9 cellular contexts compared by ENCODE assay signal in the genomic region with DNA sequence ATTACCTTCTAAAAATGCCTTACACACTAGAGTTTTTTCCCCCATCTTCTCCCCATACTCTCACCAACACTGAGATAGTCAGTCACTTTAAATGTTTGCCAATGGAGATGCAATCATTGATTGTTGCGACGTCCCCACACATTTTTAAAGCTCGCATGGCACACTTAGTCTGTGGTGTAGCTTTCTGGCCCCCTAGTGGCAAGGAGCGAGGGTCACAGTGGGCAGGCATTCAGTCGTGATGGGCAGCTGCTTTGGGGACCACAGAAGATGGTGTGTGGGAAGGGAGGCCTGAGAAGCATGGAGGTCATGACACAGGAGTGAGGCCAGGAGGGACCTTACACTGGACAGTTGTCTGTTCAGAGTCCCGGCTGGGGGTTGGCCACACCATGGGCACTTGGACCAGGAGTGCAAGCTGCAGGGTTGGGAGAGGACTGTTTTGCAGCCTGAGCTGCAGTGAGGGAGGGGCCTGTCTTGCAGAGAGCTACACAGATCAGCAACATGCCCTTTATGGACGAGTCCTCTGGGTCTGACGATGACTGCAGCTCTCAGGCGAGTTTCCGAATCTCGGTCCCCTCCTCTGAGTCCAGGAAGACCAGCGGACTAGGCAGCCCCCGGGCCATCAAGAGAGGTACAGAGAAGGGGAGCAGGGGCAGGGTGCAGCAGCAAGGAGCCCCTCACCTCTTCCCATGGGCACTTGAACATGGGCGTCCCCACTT. TPM values are rescaled to one million over a fixed set of nuclear protein-coding genes. Genes with fewer than 3 reads are reported as not detected.
DNase-seq lines count a peak whose midpoint lies in the region; ATAC-seq, FAIRE-seq and TF ChIP-seq lines count a peak whose summit lies in the region.
"Had no signal": no experiment of that assay in that cellular context is flagged by ENCODE, and none has a peak within 500 bp of the region (broad histone marks: within the 10 kb centered on the region; RNA-seq: fewer than 3 reads in every experiment).

No MANE protein-coding gene starts in this region.

- FAIRE-seq in bronchial epithelial cell (lab: Jason Lieb, UNC) = peak; percentile 95

- H3K4me1 Mint-ChIP-seq in Caco-2 (ENCODE audit: low read depth, unreplicated experiment) = peaks cover 13% of the 10 kb centered on the region
- peaks cover 3% of the 10 kb centered on the region for H3K4me1 Mint-ChIP-seq in activated B cell treated with CpG ODN at 0.5 μM for 24 hours

- CTCF ChIA-PET in Caco-2 (lab: Charles Lee) (interaction anchor here (0.6 to 4.4 kb wide), 21 partner anchors 9 to 1212 kb away, joined by 3 to 110 read pairs (median 6); a partner anchor contains a TSS), activated B cell treated with CpG ODN at 0.5 μM for 24 hours (lab: Charles Lee) (interaction anchor here (0.7 to 9.1 kb wide), 47 partner anchors 9 to 329 kb away, joined by 3 to 339 read pairs (median 4); a partner anchor contains a TSS)

- H3K9me3 Mint-ChIP-seq in Caco-2 (ENCODE audit: unreplicated experiment) (no peaks in the 10 kb centered on the region), activated B cell treated with CpG ODN at 0.5 μM for 24 hours (no peaks in the 10 kb centered on the region)
- H3K9me3 Mint-ChIP-seq: T-helper 1 cell treated with Interleukin-12 subunit alpha and Interleukin-12 subunit beta and Interleukin-4 antibody, amounts not matched to agents 30 μg/mL and 1 μg/mL, for 36 hours had no signal

- no peaks in the 10 kb centered on the region for H3K9me3 ChIP-seq in Caco-2

- BruUV-seq in Caco-2 (replicated peaks; lab: Mats Ljungman, UMichigan) = no TSS peak

- H3K36me3 Mint-ChIP-seq in Caco-2 (ENCODE audit: insufficient read depth, unreplicated experiment) (peaks cover 19% of the 10 kb centered on the region), activated B cell treated with CpG ODN at 0.5 μM for 24 hours (ENCODE audit: low read depth) (no peaks in the 10 kb centered on the region)

- intact Hi-C loops in Caco-2 (cut with micrococcal nuclease; ENCODE audit: unreplicated experiment) = loop anchor here (1.0 kb wide), 2 partner anchors 45 to 144 kb away; no protein-coding TSS in a partner anchor
- intact Hi-C loops in activated B cell treated with CpG ODN at 0.5 μM for 24 hours (cut with micrococcal nuclease) = loop anchor here (1.0 to 10.0 kb wide), 4 partner anchors 45 to 1217 kb away; no protein-coding TSS in a partner anchor

- H3K27me3 Mint-ChIP-seq in Caco-2 (ENCODE audit: insufficient read depth, unreplicated experiment) (no peaks in the 10 kb centered on the region), activated B cell treated with CpG ODN at 0.5 μM for 24 hours (peaks cover 8% of the 10 kb centered on the region)

- H3K27me3 ChIP-seq in Caco-2 (replicated peaks; ENCODE audit: control insufficient read depth, insufficient read depth, low read length) = no peaks in the 10 kb centered on the region
- no peaks in the 10 kb centered on the region for H3K27me3 ChIP-seq in bronchial epithelial cell (ENCODE audit: control insufficient read depth, insufficient read depth, low read length)

- H3K27ac Mint-ChIP-seq in Caco-2 (ENCODE audit: unreplicated experiment) (no peak overlapping the region), activated B cell treated with CpG ODN at 0.5 μM for 24 hours (no peak overlapping the region)
- H3K27ac Mint-ChIP-seq: T-helper 1 cell treated with Interleukin-12 subunit alpha and Interleukin-12 subunit beta and Interleukin-4 antibody, amounts not matched to agents 30 μg/mL and 1 μg/mL, for 36 hours had no signal

- 0 out of 2 replicates have a peak, but pooled peaks cover 4% of the 10 kb centered on the region for H3K4me1 ChIP-seq in Caco-2

- POLR2A ChIA-PET in Caco-2 (lab: Charles Lee) (interaction anchor here (1.0 to 1.2 kb wide), 3 partner anchors 30 to 212 kb away, joined by 3 to 5 read pairs (median 4); a partner anchor contains a TSS), activated B cell treated with CpG ODN at 0.5 μM for 24 hours (lab: Charles Lee) (interaction anchor here (0.6 to 1.9 kb wide), 7 partner anchors 29 to 212 kb away, joined by 3 to 9 read pairs (median 4); a partner anchor contains a TSS)

- TF ChIP-seq CTCF in Caco-2 (IDR thresholded peaks at IDR 0.05; ENCODE audit: insufficient read depth in 1 of 2, low read depth in 1 of 2, low read length in 1 of 2, severe bottlenecking in 1 of 2, unreplicated experiment in 1 of 2) (peak; percentile 84 to 88), activated B cell treated with CpG ODN at 0.5 μM for 24 hours (IDR thresholded peaks at IDR 0.05) (no peak), bronchial epithelial cell (IDR thresholded peaks at IDR 0.05; ENCODE audit: insufficient read depth, low read length, severe bottlenecking) (peak; percentile 88)

- ATAC-seq in GM21825 (IDR thresholded peaks at IDR 0.05; ENCODE audit: unreplicated experiment) = peak; percentile 54
- peak; percentile 86 for ATAC-seq in activated B cell treated with CpG ODN at 0.5 μM for 24 hours (ENCODE audit: low read depth)
- no peak for ATAC-seq in HG03045 (IDR thresholded peaks at IDR 0.05; ENCODE audit: unreplicated experiment)

- H3K36me3 ChIP-seq in Caco-2 (ENCODE audit: control insufficient read depth, insufficient read depth, low read length) = peaks cover 4% of the 10 kb centered on the region; the same call in 1 of the 2 replicates
- no peaks in the 10 kb centered on the region for H3K36me3 ChIP-seq in bronchial epithelial cell (ENCODE audit: control insufficient read depth, insufficient read depth, low read length)

- DNase-seq in Caco-2 (peak; percentile 68 to 77), NCI-H2107 (lab: John Stamatoyannopoulos, UW) (peak; percentile 73), activated B cell treated with CpG ODN at 0.5 μM for 24 hours (peak; percentile 55), bronchial epithelial cell (ENCODE audit: low read depth) (peak; percentile 38), kidney glomerular epithelial cell (lab: John Stamatoyannopoulos, UW) (peak; percentile 23)
- DNase-seq in stimulated activated CD4-positive, alpha-beta T cell treated with anti-CD3 and anti-CD28 coated beads, Interleukin-2, amount 100 ng/mL, for 4 hours (ENCODE audit: low read depth) = peak; percentile 47

- H3K4me3 Mint-ChIP-seq in Caco-2 (ENCODE audit: unreplicated experiment) (no peak overlapping the region), activated B cell treated with CpG ODN at 0.5 μM for 24 hours (no peak overlapping the region)
- H3K4me3 Mint-ChIP-seq: T-helper 1 cell treated with Interleukin-12 subunit alpha and Interleukin-12 subunit beta and Interleukin-4 antibody, amounts not matched to agents 30 μg/mL and 1 μg/mL, for 36 hours had no signal

- H3K4me3 ChIP-seq in Caco-2 (ENCODE audit: low read depth, low read length) (no peak overlapping the region), bronchial epithelial cell (ENCODE audit: low read depth, low read length) (no peak overlapping the region)

RNA-seq across cellular contexts. Expression of a gene that starts 28.6 kb away (rescaled TPM):
- total RNA-seq in Caco-2 (2022) (16.9 and 20.4 TPM in 2 replicates), activated B cell treated with CpG ODN at 0.5 μM for 24 hours (21.9 and 26.4 TPM in 2 replicates), bronchial epithelial cell (17.9 and 19.1 TPM in 2 replicates)

RNA-seq across cellular contexts. Expression of a gene that starts 38.3 kb away (rescaled TPM):
- total RNA-seq in Caco-2 (2022) = 32.4 and 41.2 TPM in 2 replicates
- 0.20 and 0.61 TPM in 2 replicates for total RNA-seq in activated B cell treated with CpG ODN at 0.5 μM for 24 hours
- 4.4 and 4.7 TPM in 2 replicates for total RNA-seq in bronchial epithelial cell

RNA-seq across cellular contexts. Expression of a gene that starts 48.3 kb away (rescaled TPM):
- total RNA-seq in Caco-2 (2022) = 22.6 and 22.8 TPM in 2 replicates
- 0.40 and 0.46 TPM in 2 replicates for total RNA-seq in activated B cell treated with CpG ODN at 0.5 μM for 24 hours
- total RNA-seq in bronchial epithelial cell = 113 and 123 TPM in 2 replicates

Comparison
In these comparisons a context has a peak if more than half of its experiments do, and no peak if none do; other contexts are left out.
1. DNase-seq: peak in every context shown above with its lines; median percentile 73 in NCI-H2107; 72 in Caco-2; 55 in activated B cell treated with CpG ODN at 0.5 μM for 24 hours; 47 in stimulated activated CD4-positive, alpha-beta T cell treated with anti-CD3 and anti-CD28 coated beads, Interleukin-2, amount 100 ng/mL, for 4 hours; 38 in bronchial epithelial cell; 23 in kidney glomerular epithelial cell.
2. RNA of a gene that starts 48.3 kb away (total RNA-seq): 113 to 123 TPM in bronchial epithelial cell and 22.6 to 22.8 TPM in Caco-2; 0.40 to 0.46 TPM in activated B cell treated with CpG ODN at 0.5 μM for 24 hours; every median in the first group is over 10 times any median in the second.